ENCODE assay signal across 9 cellular contexts in genomic region chr12:102964872-102965271, GRCh38. TPM values are rescaled to one million over a fixed set of nuclear protein-coding genes. Genes with fewer than 3 reads are reported as not detected.
DNase-seq lines count a peak whose midpoint lies in the region; ATAC-seq, FAIRE-seq and TF ChIP-seq lines count a peak whose summit lies in the region.
"Had no signal": no experiment of that assay in that cellular context is flagged by ENCODE, and none has a peak within 500 bp of the region (broad histone marks: within the 10 kb centered on the region; RNA-seq: fewer than 3 reads in every experiment).

No MANE protein-coding gene starts in this region.

- TF ChIP-seq POLR2A in GM12891 (IDR thresholded peaks at IDR 0.05; ENCODE audit: low read depth, low read length) = no peak

- H3K79me2 ChIP-seq in osteoblast (ENCODE audit: insufficient read depth, low read length) = no peaks in the 10 kb centered on the region

- H2AFZ ChIP-seq in osteoblast (ENCODE audit: low read length) = no peak overlapping the region

- peak; percentile 96 for DNase-seq in COLO668 (lab: John Stamatoyannopoulos, UW; ENCODE audit: unreplicated experiment)
- peak; percentile 98 for DNase-seq in NCI-H774 (lab: John Stamatoyannopoulos, UW)
- DNase-seq in islet precursor cell = peak; percentile 71
- DNase-seq in GM12891 (ENCODE audit: insufficient read length, low spot score) = no peak
- no peak for DNase-seq in SJCRH30
- no peak for DNase-seq in dermis blood vessel endothelial cell
- no peak for DNase-seq in osteoblast (ENCODE audit: insufficient read length, low spot score, missing footprints)

- H3K4me1 ChIP-seq in SJCRH30 = no peaks in the 10 kb centered on the region
- H3K4me1 ChIP-seq in osteoblast (ENCODE audit: insufficient read depth, low read length) = no peaks in the 10 kb centered on the region

- no peak overlapping the region for H3K4me2 ChIP-seq in osteoblast (ENCODE audit: insufficient read depth, low read length)

- H3K36me3 ChIP-seq in SJCRH30 = no peaks in the 10 kb centered on the region
- H3K36me3 ChIP-seq in osteoblast (ENCODE audit: insufficient read depth, low read length) = no peaks in the 10 kb centered on the region

- H3K9me3 ChIP-seq in SJCRH30 (replicated peaks) = no peaks in the 10 kb centered on the region
- H3K9me3 ChIP-seq in osteoblast (ENCODE audit: low read depth, low read length) = no peaks in the 10 kb centered on the region

- no peaks in the 10 kb centered on the region; the same call in 1 of the 2 replicates for H3K27me3 ChIP-seq in SJCRH30
- H3K27me3 ChIP-seq in osteoblast (ENCODE audit: insufficient read depth, low read length) = peaks cover 39% of the 10 kb centered on the region

- H3K27ac ChIP-seq in SJCRH30 = no peak overlapping the region
- H3K27ac ChIP-seq in osteoblast (ENCODE audit: low read depth, low read length) = no peak overlapping the region

- H4K20me1 ChIP-seq in osteoblast (ENCODE audit: insufficient read depth, low read length) = no peaks in the 10 kb centered on the region

- no peak for FAIRE-seq in GM12891 (lab: Jason Lieb, UNC)

- H3K4me3 ChIP-seq in SJCRH30 = no peak overlapping the region
- H3K4me3 ChIP-seq in osteoblast (ENCODE audit: insufficient read depth, low read length) = no peak overlapping the region

- no peak for TF ChIP-seq CTCF in osteoblast (IDR thresholded peaks at IDR 0.05; ENCODE audit: extremely low read depth, low read depth, low read length)

- peak; percentile 46 for ATAC-seq in GM21737 (IDR thresholded peaks at IDR 0.05; ENCODE audit: unreplicated experiment)
- ATAC-seq: Panc1 had no signal

TF ChIP-seq in GM12891, 5 proteins besides CTCF, POLR2A, EP300 and RAD21:
- no peak for TF ChIP-seq POU2F2 (IDR thresholded peaks at IDR 0.05; ENCODE audit: low read depth, low read length)
- no peak for TF ChIP-seq PAX5 (IDR thresholded peaks at IDR 0.05; ENCODE audit: insufficient read depth, low read length, severe bottlenecking)
- TF ChIP-seq POLR2AphosphoS5 (IDR thresholded peaks at IDR 0.05; ENCODE audit: low read depth, low read length) = no peak
- no peak for TF ChIP-seq TAF1 (IDR thresholded peaks at IDR 0.05; ENCODE audit: low read depth, low read length)
- no peak for TF ChIP-seq SPI1 (IDR thresholded peaks at IDR 0.05; ENCODE audit: low read depth, low read length)

RNA-seq across cellular contexts. Expression of gene ASCL1, which starts 7.4 kb away (rescaled TPM):
- 0.47 TPM for polyA plus RNA-seq in GM12891 (2012; ENCODE audit: low read depth, missing spikeins)
- total RNA-seq in SJCRH30 (2014; rRNA removed; shearing (Covaris generic)) = not detected in 2 replicates
- total RNA-seq in dermis blood vessel endothelial cell (not detected in 2 replicates), osteoblast (not detected in 2 replicates)

RNA-seq across cellular contexts. Expression of gene PAH, which starts 47.8 kb away (rescaled TPM):
- 0.01 TPM for polyA plus RNA-seq in GM12891 (2012; ENCODE audit: low read depth, missing spikeins)
- not detected in 2 replicates for total RNA-seq in SJCRH30 (2014; rRNA removed; shearing (Covaris generic))
- total RNA-seq in dermis blood vessel endothelial cell (not detected in 2 replicates), osteoblast (not detected in 2 replicates)

Comparison
In these comparisons a context has a peak if more than half of its experiments do, and no peak if none do; other contexts are left out.
1. DNase-seq: peak in COLO668 (single experiment), NCI-H774 (single experiment) and islet precursor cell (single experiment); none in GM12891 (single experiment), SJCRH30 (0 of 2), dermis blood vessel endothelial cell (single experiment) and osteoblast (single experiment).